9 cellular contexts compared by ENCODE assay signal in the genomic region with DNA sequence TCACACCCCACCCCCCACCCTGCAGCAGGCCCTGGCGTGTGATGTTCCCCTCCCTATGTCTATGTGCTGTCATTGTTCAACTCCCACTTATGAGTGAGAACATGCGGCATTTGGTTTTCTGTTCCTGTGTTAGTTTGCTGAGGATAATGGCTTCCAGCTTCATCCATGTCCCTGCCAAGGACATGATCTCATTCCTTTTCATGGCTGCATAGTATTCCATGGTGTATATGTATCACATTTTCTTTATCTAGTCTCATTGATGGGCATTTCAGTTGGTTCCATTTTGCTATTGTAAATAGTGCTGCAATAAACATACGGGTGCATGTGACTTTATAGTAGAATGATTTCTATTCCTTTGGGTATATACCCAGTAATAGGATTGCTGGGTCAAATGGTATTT. TPM values are rescaled to one million over a fixed set of nuclear protein-coding genes. Genes with fewer than 3 reads are reported as not detected.
DNase-seq lines count a peak whose midpoint lies in the region; ATAC-seq and TF ChIP-seq lines count a peak whose summit lies in the region.
"Not testable (repeated sequence)": the region's sequence is repeated elsewhere in the genome, so short reads cannot be mapped to it uniquely, and the experiment has no call there.
"Had no signal": no experiment of that assay in that cellular context is flagged by ENCODE, and none has a peak within 500 bp of the region (broad histone marks: within the 10 kb centered on the region; RNA-seq: fewer than 3 reads in every experiment).

No MANE protein-coding gene starts in this region.

- not testable (repeated sequence) for H3K36me3 Mint-ChIP-seq in IgD-negative memory B cell; T-helper 2 cell treated with Interferon-gamma antibody and Interleukin-4, amounts not matched to agents 5 μg/mL and 100 μg/mL, for 36 hours (ENCODE audit: low read depth); natural killer cell
- H3K36me3 Mint-ChIP-seq in activated CD4-positive, alpha-beta memory T cell treated with anti-CD3 and anti-CD28 coated beads, Interleukin-2, amount 10 ng/mL, durations not matched to agents 7 days and 5 days (ENCODE audit: low read depth), result peaks cover 33% of the 10 kb centered on the region
- peaks cover 15 to 21% of the 10 kb centered on the region in 2 donors for H3K36me3 Mint-ChIP-seq in activated T-cell treated with anti-CD3 and anti-CD28 coated beads, Interleukin-2, amount 50 U/mL, for 72 hours (ENCODE audit: insufficient read depth in 2 of 2)
- peaks cover 30% of the 10 kb centered on the region for H3K36me3 Mint-ChIP-seq in activated naive CD8-positive, alpha-beta T cell treated with anti-CD3 and anti-CD28 coated beads for 36 hours
- peaks cover 25% of the 10 kb centered on the region for H3K36me3 Mint-ChIP-seq in stimulated activated naive CD8-positive, alpha-beta T cell treated with anti-CD3 and anti-CD28 coated beads, Interleukin-15, Interleukin-2, amounts not matched to agents 100 ng/mL and 50 ng/mL, for 24 hours (ENCODE audit: low read depth)

- ATAC-seq in activated T-cell treated with anti-CD3 and anti-CD28 coated beads, Interleukin-2, amount 50 U/mL, for 72 hours (replicated peaks in 1 of 2); natural killer cell: not testable (repeated sequence)

- intact Hi-C loops in natural killer cell (cut with micrococcal nuclease), result not testable (repeated sequence)

- H3K9me3 Mint-ChIP-seq in IgD-negative memory B cell; T-helper 2 cell treated with Interferon-gamma antibody and Interleukin-4, amounts not matched to agents 5 μg/mL and 100 μg/mL, for 36 hours; activated CD4-positive, alpha-beta memory T cell treated with anti-CD3 and anti-CD28 coated beads, Interleukin-2, amount 10 ng/mL, durations not matched to agents 7 days and 5 days; activated T-cell treated with anti-CD3 and anti-CD28 coated beads, Interleukin-2, amount 50 U/mL, for 72 hours; activated naive CD8-positive, alpha-beta T cell treated with anti-CD3 and anti-CD28 coated beads for 36 hours; natural killer cell; stimulated activated naive CD8-positive, alpha-beta T cell treated with anti-CD3 and anti-CD28 coated beads, Interleukin-15, Interleukin-2, amounts not matched to agents 100 ng/mL and 50 ng/mL, for 24 hours: not testable (repeated sequence)

- H3K27ac Mint-ChIP-seq in IgD-negative memory B cell, result peak overlapping the region in 2 of 3 donors; percentile 0 to 63
- H3K27ac Mint-ChIP-seq in T-helper 2 cell treated with Interferon-gamma antibody and Interleukin-4, amounts not matched to agents 5 μg/mL and 100 μg/mL, for 36 hours, result peak overlapping the region; percentile 82
- H3K27ac Mint-ChIP-seq in activated CD4-positive, alpha-beta memory T cell treated with anti-CD3 and anti-CD28 coated beads, Interleukin-2, amount 10 ng/mL, durations not matched to agents 7 days and 5 days, result peak overlapping the region; percentile 77
- H3K27ac Mint-ChIP-seq in activated T-cell treated with anti-CD3 and anti-CD28 coated beads, Interleukin-2, amount 50 U/mL, for 72 hours, result peak overlapping the region; percentile 90
- peak overlapping the region; percentile 83 for H3K27ac Mint-ChIP-seq in activated naive CD8-positive, alpha-beta T cell treated with anti-CD3 and anti-CD28 coated beads for 36 hours
- H3K27ac Mint-ChIP-seq in natural killer cell, result peak overlapping the region; percentile 74
- H3K27ac Mint-ChIP-seq in stimulated activated naive CD8-positive, alpha-beta T cell treated with anti-CD3 and anti-CD28 coated beads, Interleukin-15, Interleukin-2, amounts not matched to agents 100 ng/mL and 50 ng/mL, for 24 hours, result peak overlapping the region; percentile 63

- POLR2A ChIA-PET in activated CD4-positive, alpha-beta memory T cell treated with anti-CD3 and anti-CD28 coated beads, Interleukin-2, amount 10 ng/mL, durations not matched to agents 7 days and 5 days (lab: Charles Lee), result interaction anchor here (4.0 kb wide), 1 partner anchor 17 kb away, joined by 68 read pairs; no protein-coding TSS in a partner anchor

- peaks cover 41 to 59% (median 53%) of the 10 kb centered on the region in 3 donors for H3K4me1 Mint-ChIP-seq in IgD-negative memory B cell
- peaks cover 71% of the 10 kb centered on the region for H3K4me1 Mint-ChIP-seq in T-helper 2 cell treated with Interferon-gamma antibody and Interleukin-4, amounts not matched to agents 5 μg/mL and 100 μg/mL, for 36 hours (ENCODE audit: low read depth)
- peaks cover 72% of the 10 kb centered on the region for H3K4me1 Mint-ChIP-seq in activated CD4-positive, alpha-beta memory T cell treated with anti-CD3 and anti-CD28 coated beads, Interleukin-2, amount 10 ng/mL, durations not matched to agents 7 days and 5 days
- peaks cover 64% of the 10 kb centered on the region for H3K4me1 Mint-ChIP-seq in activated T-cell treated with anti-CD3 and anti-CD28 coated beads, Interleukin-2, amount 50 U/mL, for 72 hours (ENCODE audit: low read depth)
- peaks cover 61% of the 10 kb centered on the region for H3K4me1 Mint-ChIP-seq in activated naive CD8-positive, alpha-beta T cell treated with anti-CD3 and anti-CD28 coated beads for 36 hours
- peaks cover 36 to 38% of the 10 kb centered on the region in 2 donors for H3K4me1 Mint-ChIP-seq in natural killer cell
- H3K4me1 Mint-ChIP-seq in stimulated activated naive CD8-positive, alpha-beta T cell treated with anti-CD3 and anti-CD28 coated beads, Interleukin-15, Interleukin-2, amounts not matched to agents 100 ng/mL and 50 ng/mL, for 24 hours (ENCODE audit: low read depth), result peaks cover 76% of the 10 kb centered on the region

- CTCF ChIA-PET in activated CD4-positive, alpha-beta memory T cell treated with anti-CD3 and anti-CD28 coated beads, Interleukin-2, amount 10 ng/mL, durations not matched to agents 7 days and 5 days (lab: Charles Lee), result interaction anchor here (1.0 to 5.8 kb wide), 2 partner anchors 7 to 22 kb away, joined by 3 to 41 read pairs; no protein-coding TSS in a partner anchor

- H3K4me3 Mint-ChIP-seq in IgD-negative memory B cell (peak overlapping the region in 2 of 4 donors; percentile 21 to 70), natural killer cell (peak overlapping the region; percentile 9)
- H3K4me3 Mint-ChIP-seq in T-helper 2 cell treated with Interferon-gamma antibody and Interleukin-4, amounts not matched to agents 5 μg/mL and 100 μg/mL, for 36 hours, result peak overlapping the region; percentile 49
- H3K4me3 Mint-ChIP-seq in activated CD4-positive, alpha-beta memory T cell treated with anti-CD3 and anti-CD28 coated beads, Interleukin-2, amount 10 ng/mL, durations not matched to agents 7 days and 5 days, result peak overlapping the region; percentile 34
- peak overlapping the region in 1 of 2 donors; percentile 79 for H3K4me3 Mint-ChIP-seq in activated T-cell treated with anti-CD3 and anti-CD28 coated beads, Interleukin-2, amount 50 U/mL, for 72 hours
- H3K4me3 Mint-ChIP-seq in activated naive CD8-positive, alpha-beta T cell treated with anti-CD3 and anti-CD28 coated beads for 36 hours, result not testable (repeated sequence)
- peak overlapping the region; percentile 11 for H3K4me3 Mint-ChIP-seq in stimulated activated naive CD8-positive, alpha-beta T cell treated with anti-CD3 and anti-CD28 coated beads, Interleukin-15, Interleukin-2, amounts not matched to agents 100 ng/mL and 50 ng/mL, for 24 hours

- H3K27me3 Mint-ChIP-seq in IgD-negative memory B cell; T-helper 2 cell treated with Interferon-gamma antibody and Interleukin-4, amounts not matched to agents 5 μg/mL and 100 μg/mL, for 36 hours (ENCODE audit: low read depth); activated CD4-positive, alpha-beta memory T cell treated with anti-CD3 and anti-CD28 coated beads, Interleukin-2, amount 10 ng/mL, durations not matched to agents 7 days and 5 days; activated T-cell treated with anti-CD3 and anti-CD28 coated beads, Interleukin-2, amount 50 U/mL, for 72 hours (ENCODE audit: low read depth); activated naive CD8-positive, alpha-beta T cell treated with anti-CD3 and anti-CD28 coated beads for 36 hours; natural killer cell (ENCODE audit: low read depth in 2 of 2); stimulated activated naive CD8-positive, alpha-beta T cell treated with anti-CD3 and anti-CD28 coated beads, Interleukin-15, Interleukin-2, amounts not matched to agents 100 ng/mL and 50 ng/mL, for 24 hours: not testable (repeated sequence)

- not testable (repeated sequence) for DNase-seq in T-helper 2 cell treated with Interferon-gamma antibody and Interleukin-4, amounts not matched to agents 5 μg/mL and 100 μg/mL, for 36 hours (ENCODE audit: low spot score); activated CD4-positive, alpha-beta memory T cell treated with anti-CD3 and anti-CD28 coated beads, Interleukin-2, amount 10 ng/mL, durations not matched to agents 7 days and 5 days; activated T-cell treated with anti-CD3 and anti-CD28 coated beads, Interleukin-2, amount 50 U/mL, for 72 hours; activated naive CD8-positive, alpha-beta T cell treated with anti-CD3 and anti-CD28 coated beads for 36 hours; natural killer cell

- not testable (repeated sequence) for TF ChIP-seq CTCF in natural killer cell (IDR thresholded peaks at IDR 0.05)

RNA-seq across cellular contexts. Expression of gene IL2RA, which starts 2.6 kb away (rescaled TPM):
- 27.2 TPM for polyA plus RNA-seq in IgD-negative memory B cell
- 100 to 1,000 TPM; 437 to 446 TPM for total RNA-seq in activated CD4-positive, alpha-beta memory T cell treated with anti-CD3 and anti-CD28 coated beads, Interleukin-2, amount 10 ng/mL, durations not matched to agents 7 days and 5 days
- total RNA-seq in activated T-cell treated with anti-CD3 and anti-CD28 coated beads, Interleukin-2, amount 50 U/mL, for 72 hours, result 1,000 to 10,000 TPM in 1 of 2 donors, 100 to 1,000 TPM in 1; 848 to 1,110 TPM
- 100 to 1,000 TPM; 680 to 698 TPM for total RNA-seq in activated naive CD8-positive, alpha-beta T cell treated with anti-CD3 and anti-CD28 coated beads for 36 hours
- 10 to 100 TPM in 1 of 3 donors, 1 to 10 TPM in 2; 3.4 to 11.2 (median 3.7) TPM for total RNA-seq in natural killer cell
- total RNA-seq: A673, PC-3 had no signal

RNA-seq across cellular contexts. Expression of gene RBM17, which starts 24.1 kb away (rescaled TPM):
- polyA plus RNA-seq in IgD-negative memory B cell, result 118 TPM
- 100 to 1,000 TPM; 155 to 157 TPM for total RNA-seq in activated CD4-positive, alpha-beta memory T cell treated with anti-CD3 and anti-CD28 coated beads, Interleukin-2, amount 10 ng/mL, durations not matched to agents 7 days and 5 days
- 100 to 1,000 TPM; 156 to 200 TPM for total RNA-seq in activated T-cell treated with anti-CD3 and anti-CD28 coated beads, Interleukin-2, amount 50 U/mL, for 72 hours
- total RNA-seq in activated naive CD8-positive, alpha-beta T cell treated with anti-CD3 and anti-CD28 coated beads for 36 hours, result 100 to 1,000 TPM; 337 to 355 TPM
- 100 to 1,000 TPM; 120 to 147 (median 147) TPM for total RNA-seq in natural killer cell

Comparison
In these comparisons a context has a peak if more than half of its experiments do, and no peak if none do; other contexts are left out.
1. H3K27ac Mint-ChIP-seq: peak in every context shown above with its lines; median percentile 90 in activated T-cell treated with anti-CD3 and anti-CD28 coated beads, Interleukin-2, amount 50 U/mL, for 72 hours; 83 in activated naive CD8-positive, alpha-beta T cell treated with anti-CD3 and anti-CD28 coated beads for 36 hours; 82 in T-helper 2 cell treated with Interferon-gamma antibody and Interleukin-4, amounts not matched to agents 5 μg/mL and 100 μg/mL, for 36 hours; 77 in activated CD4-positive, alpha-beta memory T cell treated with anti-CD3 and anti-CD28 coated beads, Interleukin-2, amount 10 ng/mL, durations not matched to agents 7 days and 5 days; 74 in natural killer cell; 63 in stimulated activated naive CD8-positive, alpha-beta T cell treated with anti-CD3 and anti-CD28 coated beads, Interleukin-15, Interleukin-2, amounts not matched to agents 100 ng/mL and 50 ng/mL, for 24 hours; 32 in IgD-negative memory B cell.
2. RNA of gene IL2RA, which starts 2.6 kb away (total RNA-seq): 848 to 1,110 TPM in activated T-cell treated with anti-CD3 and anti-CD28 coated beads, Interleukin-2, amount 50 U/mL, for 72 hours, 680 to 698 TPM in activated naive CD8-positive, alpha-beta T cell treated with anti-CD3 and anti-CD28 coated beads for 36 hours and 437 to 446 TPM in activated CD4-positive, alpha-beta memory T cell treated with anti-CD3 and anti-CD28 coated beads, Interleukin-2, amount 10 ng/mL, durations not matched to agents 7 days and 5 days; 3.4 to 11.2 TPM in natural killer cell; every median in the first group is over 10 times any median in the second.